Comparison of ENCODE assay signal across 8 cellular contexts in genomic region chr3:157235291-157235690, GRCh38.
"Had no signal": no experiment of that assay in that cellular context is flagged by ENCODE, and none has a peak within 500 bp of the region (broad histone marks: within the 10 kb centered on the region; RNA-seq: fewer than 3 reads in every experiment).

No MANE protein-coding gene starts in this region.

- ATAC-seq: GM12878 had no signal

- FAIRE-seq: G401.6, GM12878, GM12891, GM12892, GM18507, GM19239 had no signal

- DNase-seq: GDM1, GF-D8 had no signal

- H3K4me3 ChIP-seq: GM12878 had no signal
